Comparison of ENCODE assay signal across 19 cellular contexts in the genomic region with DNA sequence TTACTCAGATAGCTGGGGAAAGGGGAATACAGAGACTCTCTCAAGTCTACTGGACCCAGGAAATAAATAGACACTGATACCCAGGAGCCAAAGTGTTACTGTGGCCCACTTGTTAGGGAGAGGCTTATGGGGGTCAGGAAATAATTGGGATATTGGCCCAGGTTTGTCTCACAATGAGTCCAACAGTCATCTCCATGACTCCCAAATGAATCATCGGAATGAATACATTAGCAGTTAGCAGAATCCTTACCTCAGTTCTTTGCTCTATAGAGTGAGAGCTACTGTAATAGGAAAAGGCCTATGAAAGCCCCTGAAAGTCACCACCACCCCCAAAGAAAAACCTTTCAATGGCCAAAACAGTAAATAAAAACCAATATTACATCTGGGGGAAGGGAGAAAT. TPM values are rescaled to one million over a fixed set of nuclear protein-coding genes. Genes with fewer than 3 reads are reported as not detected.
DNase-seq lines count a peak whose midpoint lies in the region; ATAC-seq and TF ChIP-seq lines count a peak whose summit lies in the region.
"Had no signal": no experiment of that assay in that cellular context is flagged by ENCODE, and none has a peak within 500 bp of the region (broad histone marks: within the 10 kb centered on the region; RNA-seq: fewer than 3 reads in every experiment).

No MANE protein-coding gene starts in this region.

- DNase-seq in right cardiac atrium (no peak), heart right ventricle (no peak), SJSA1 (ENCODE audit: low read depth in 1 of 2, low spot score in 2 of 2) (peak in 1 of 2 experiments; percentile 16), fibroblast of mammary gland (ENCODE audit: low read depth) (peak; percentile 77), NCI-H1092 (lab: John Stamatoyannopoulos, UW) (no peak), inferior parietal cortex (ENCODE audit: extremely low spot score) (no peak)
- DNase-seq in activated CD8-positive, alpha-beta memory T cell treated with anti-CD3 and anti-CD28 coated beads, Interleukin-2, amount 50 U/mL, for 4 hours, result no peak
- DNase-seq: DMS153; effector CD4-positive, alpha-beta T cell; hippocampal formation; kidney; NCI-H1105; NCI-H2107; NCI-H748 treated with DMSO at 0.1 percent for 48 hours; spleen had no signal

- H3K9me3 ChIP-seq in right cardiac atrium (ENCODE audit: control insufficient read depth, low read length) (no peaks in the 10 kb centered on the region), heart right ventricle (no peaks in the 10 kb centered on the region), SJSA1 (replicated peaks) (no peaks in the 10 kb centered on the region)
- H3K9me3 ChIP-seq: HAP-1, spleen, suprapubic skin had no signal

- no peak for ATAC-seq in right cardiac atrium
- no peak for ATAC-seq in heart right ventricle
- no peak for ATAC-seq in GM19395 (IDR thresholded peaks at IDR 0.05; ENCODE audit: unreplicated experiment)

- intact Hi-C loops in right cardiac atrium (cut with DNase I) (no loop called here), heart right ventricle (cut with DNase I) (loop anchor here in 1 of 10 donors (10.0 kb wide), 1 partner anchor 98 kb away; no protein-coding TSS in a partner anchor)

- TF ChIP-seq CTCF in heart right ventricle (IDR thresholded peaks at IDR 0.05) (no peak), fibroblast of mammary gland (conservative IDR thresholded peaks at IDR 0.05; ENCODE audit: control insufficient read depth, insufficient read depth, low read depth, low read length) (no peak)

- WGBS in right cardiac atrium, result 100% methylated on average over 1 of the region's 1 CpG
- 88 to 93% methylated on average over 1 of the region's 1 CpG for WGBS in heart right ventricle, 2 donors

- H3K27me3 ChIP-seq in right cardiac atrium (ENCODE audit: control insufficient read depth, insufficient read depth) (no peaks in the 10 kb centered on the region), heart right ventricle (no peaks in the 10 kb centered on the region), SJSA1 (replicated peaks) (no peaks in the 10 kb centered on the region)
- H3K27me3 ChIP-seq: spleen, suprapubic skin had no signal

- H3K4me3 ChIP-seq in right cardiac atrium (ENCODE audit: low read length), result no peak overlapping the region
- H3K4me3 ChIP-seq in heart right ventricle, result no peak overlapping the region
- H3K4me3 ChIP-seq in SJSA1, result no peak overlapping the region
- H3K4me3 ChIP-seq in fibroblast of mammary gland (ENCODE audit: control insufficient read depth, low read depth, low read length), result no peak overlapping the region
- H3K4me3 ChIP-seq: HAP-1, SK-N-MC, spleen, suprapubic skin had no signal

- H3K27ac ChIP-seq in right cardiac atrium (ENCODE audit: low read length), result peak overlapping the region; percentile 30
- no peak overlapping the region for H3K27ac ChIP-seq in heart right ventricle
- H3K27ac ChIP-seq in SJSA1, result peak overlapping the region; percentile 49
- H3K27ac ChIP-seq: SK-N-MC, spleen, suprapubic skin had no signal

- H3K36me3 ChIP-seq in heart right ventricle (peaks cover 0 to 30% (median 0%) of the 10 kb centered on the region in 9 donors), SJSA1 (no peaks in the 10 kb centered on the region)
- H3K36me3 ChIP-seq: HAP-1, spleen, suprapubic skin had no signal

- H3K4me1 ChIP-seq in right cardiac atrium (ENCODE audit: control insufficient read depth, insufficient read depth, low read length), result no peaks in the 10 kb centered on the region
- peaks cover 0 to under 1% (median 0%) of the 10 kb centered on the region in 9 donors for H3K4me1 ChIP-seq in heart right ventricle
- H3K4me1 ChIP-seq in SJSA1 (replicated peaks), result peaks cover 17% of the 10 kb centered on the region
- H3K4me1 ChIP-seq: HAP-1, spleen, suprapubic skin had no signal

RNA-seq across cellular contexts. Expression of a gene that starts 42.4 kb away (rescaled TPM):
- total RNA-seq in right cardiac atrium, result 10 to 100 TPM; 36.1 to 43.2 (median 38.6) TPM
- 17.1 TPM for polyA plus RNA-seq in right cardiac atrium
- total RNA-seq in heart right ventricle, result 10 to 100 TPM; 39.5 to 88.0 (median 52.2) TPM
- 10 to 100 TPM; 15.3 to 16.5 TPM for polyA plus RNA-seq in heart right ventricle
- total RNA-seq in SJSA1 (2014; rRNA removed; shearing (Covaris generic)), result 10.8 and 19.2 TPM in 2 replicates

RNA-seq across cellular contexts. Expression of a gene that starts 57.4 kb away (rescaled TPM):
- 100 to 1,000 TPM in 2 of 4 donors, 10 to 100 TPM in 2; 88.4 to 123 (median 107) TPM for total RNA-seq in right cardiac atrium
- 89.3 TPM for polyA plus RNA-seq in right cardiac atrium
- 100 to 1,000 TPM in 3 of 10 donors, 10 to 100 TPM in 7; 85.7 to 107 (median 91.0) TPM for total RNA-seq in heart right ventricle
- polyA plus RNA-seq in heart right ventricle, result 10 to 100 TPM; 45.0 to 70.4 TPM
- total RNA-seq in SJSA1 (2014; rRNA removed; shearing (Covaris generic)), result 393 and 472 TPM in 2 replicates

Comparison
In these comparisons a context has a peak if more than half of its experiments do, and no peak if none do; other contexts are left out.
1. H3K27ac ChIP-seq: peak in right cardiac atrium (single experiment) and SJSA1 (single experiment); none in heart right ventricle (0 of 10).